Comparison of ENCODE assay signal across 19 cellular contexts in genomic region chr17:33334703-33335102, GRCh38. TPM values are rescaled to one million over a fixed set of nuclear protein-coding genes. Genes with fewer than 3 reads are reported as not detected.
DNase-seq lines count a peak whose midpoint lies in the region; ATAC-seq, FAIRE-seq and TF ChIP-seq lines count a peak whose summit lies in the region.
"Had no signal": no experiment of that assay in that cellular context is flagged by ENCODE, and none has a peak within 500 bp of the region (broad histone marks: within the 10 kb centered on the region; RNA-seq: fewer than 3 reads in every experiment).

No MANE protein-coding gene starts in this region.

- TF ChIP-seq CTCF in bronchial epithelial cell (IDR thresholded peaks at IDR 0.05; ENCODE audit: insufficient read depth, low read length, severe bottlenecking) (no peak), foreskin keratinocyte (conservative IDR thresholded peaks at IDR 0.05) (no peak)

- no peaks in the 10 kb centered on the region for H3K4me1 ChIP-seq in foreskin keratinocyte

- H3K36me3 ChIP-seq in MG63 (no peaks in the 10 kb centered on the region), bronchial epithelial cell (ENCODE audit: control insufficient read depth, insufficient read depth, low read length) (no peaks in the 10 kb centered on the region)

- CTCF ChIA-PET in HEK293T (lab: Yijun Ruan, JAX): interaction anchor here (1.1 kb wide), 1 partner anchor 10 kb away, joined by 4 read pairs; no protein-coding TSS in a partner anchor

- DNase-seq in A172 (ENCODE audit: low spot score) (peak; percentile 2), MG63 (peak; percentile 11), bronchial epithelial cell (ENCODE audit: low read depth) (peak; percentile 32), foreskin keratinocyte (peak; percentile 9 to 40), NCI-H2029 treated with DMSO at 0.1 percent for 48 hours (lab: John Stamatoyannopoulos, UW) (no peak), HEK293T (ENCODE audit: extremely low spot score) (no peak)
- DNase-seq: 8988T; C1 segment of cervical spinal cord; Calu3; CD4-positive, alpha-beta memory T cell; COR-L47; DMS79 treated with DMSO at 0.1 percent for 48 hours; HFFc6 had no signal

- no peak overlapping the region for H3K27ac ChIP-seq in foreskin keratinocyte
- H3K27ac ChIP-seq: GM23248 had no signal

- POLR2A ChIA-PET in HEK293T (lab: Yijun Ruan, JAX): no interaction called here

- no peak overlapping the region for H3K4me3 ChIP-seq in MG63
- no peak overlapping the region for H3K4me3 ChIP-seq in bronchial epithelial cell (ENCODE audit: low read depth, low read length)
- H3K4me3 ChIP-seq: GM23248 had no signal

- H3K27me3 ChIP-seq in MG63 (peaks cover 2% of the 10 kb centered on the region; the same call in 1 of the 2 replicates), bronchial epithelial cell (ENCODE audit: control insufficient read depth, insufficient read depth, low read length) (no peaks in the 10 kb centered on the region), foreskin keratinocyte (no peaks in the 10 kb centered on the region)

- no peaks in the 10 kb centered on the region for H3K9me3 ChIP-seq in MG63

- no peak for FAIRE-seq in bronchial epithelial cell (lab: Jason Lieb, UNC)
- FAIRE-seq: G401.6, GM12892 had no signal

- ATAC-seq in foreskin keratinocyte: peak; percentile 71
- ATAC-seq in GM19455 (IDR thresholded peaks at IDR 0.05; ENCODE audit: unreplicated experiment): no peak
- ATAC-seq: HCT116 had no signal

TF ChIP-seq in HEK293T, 16 proteins besides CTCF, POLR2A, EP300 and RAD21:
- no peak for TF ChIP-seq NFRKB (IDR thresholded peaks at IDR 0.05)
- TF ChIP-seq ZNF384 (IDR thresholded peaks at IDR 0.05): no peak
- TF ChIP-seq PKNOX1 (IDR thresholded peaks at IDR 0.05): no peak
- TF ChIP-seq ARNT (IDR thresholded peaks at IDR 0.05): no peak
- no peak for TF ChIP-seq FOXM1 (IDR thresholded peaks at IDR 0.05; ENCODE audit: borderline replicate concordance)
- no peak for TF ChIP-seq CTBP1 (IDR thresholded peaks at IDR 0.05; ENCODE audit: borderline replicate concordance)
- TF ChIP-seq SP1 (IDR thresholded peaks at IDR 0.05): no peak

RNA-seq across cellular contexts. Expression of gene ASIC2, which starts 41.6 kb away (rescaled TPM):
- not detected in 2 replicates for total RNA-seq in A172 (2014; rRNA removed; shearing (Covaris generic))
- total RNA-seq in MG63 (2014; rRNA removed; shearing (Covaris generic); ENCODE audit: low replicate concordance): not detected in 2 replicates
- 0.13 TPM in 1 of 2 replicates, not detected in the other for total RNA-seq in bronchial epithelial cell
- 0.07 and 0.14 TPM in 2 replicates for total RNA-seq in foreskin keratinocyte
- 0.02 and 0.04 TPM in 2 replicates for polyA plus RNA-seq in foreskin keratinocyte
- total RNA-seq: Calu3; CD4-positive, alpha-beta memory T cell; H4; HFFc6 had no signal
- polyA plus RNA-seq: CD4-positive, alpha-beta memory T cell; GM23248 had no signal

Comparison
In these comparisons a context has a peak if more than half of its experiments do, and no peak if none do; other contexts are left out.
1. DNase-seq: peak in A172 (single experiment), MG63 (single experiment), bronchial epithelial cell (single experiment) and foreskin keratinocyte (2 of 2); none in NCI-H2029 treated with DMSO at 0.1 percent for 48 hours (single experiment) and HEK293T (single experiment).